10 cellular contexts compared by ENCODE assay signal in the genomic region with DNA sequence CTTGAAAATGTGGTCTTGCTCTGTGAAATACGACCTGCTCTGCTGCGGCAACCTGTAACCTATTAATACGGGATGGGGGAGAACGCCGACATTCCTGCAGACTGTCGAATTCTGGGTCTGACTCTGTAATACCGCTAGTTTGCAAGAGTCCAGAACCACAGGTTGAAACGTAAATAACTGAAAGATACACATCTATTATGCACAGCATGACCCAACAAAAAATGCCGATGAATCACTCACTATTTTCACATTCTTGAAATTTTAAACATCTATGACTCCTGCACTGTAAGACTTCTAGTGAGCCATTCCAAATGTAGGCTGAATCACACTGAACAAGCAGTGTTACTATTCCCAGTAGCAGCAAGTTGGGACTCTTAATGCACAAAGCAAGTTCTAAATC. TPM values are rescaled to one million over a fixed set of nuclear protein-coding genes. Genes with fewer than 3 reads are reported as not detected.
A peak's percentile ranks its signal among the peaks of the same experiment; 100 is the strongest.
DNase-seq lines count a peak whose midpoint lies in the region; ATAC-seq and TF ChIP-seq lines count a peak whose summit lies in the region.
"Had no signal": no experiment of that assay in that cellular context is flagged by ENCODE, and none has a peak within 500 bp of the region (broad histone marks: within the 10 kb centered on the region; RNA-seq: fewer than 3 reads in every experiment).

No MANE protein-coding gene starts in this region.

- intact Hi-C loops in esophagus muscularis mucosa (cut with DNase I): loop anchor here (10.0 kb wide), 1 partner anchor 129 kb away; no protein-coding TSS in a partner anchor

- ATAC-seq in omental fat pad (ENCODE audit: low FRiP score) (peak; percentile 77), upper lobe of left lung (ENCODE audit: low FRiP score in 2 of 2) (no peak), GM21526 (IDR thresholded peaks at IDR 0.05; ENCODE audit: low FRiP score, unreplicated experiment) (no peak)

- peak; percentile 99 for DNase-seq in EH (ENCODE audit: low read depth)
- peak; percentile 82 for DNase-seq in RPMI7951 (ENCODE audit: low read depth)
- no peak for DNase-seq in esophagus muscularis mucosa (ENCODE audit: extremely low spot score)
- DNase-seq in omental fat pad (ENCODE audit: low spot score): no peak
- DNase-seq in NCI-H1092 (lab: John Stamatoyannopoulos, UW): no peak
- no peak for DNase-seq in upper lobe of left lung
- DNase-seq in NK-92 (lab: John Stamatoyannopoulos, UW; ENCODE audit: unreplicated experiment): no peak
- DNase-seq: stimulated activated CD8-positive, alpha-beta memory T cell treated with anti-CD3 and anti-CD28 coated beads, Interleukin-4, amount 100 ng/mL, for 48 hours had no signal

- WGBS in esophagus muscularis mucosa: 47% methylated on average over 9 of the region's 9 CpGs
- 81 to 88% methylated on average over 9 of the region's 9 CpGs for WGBS in upper lobe of left lung, 2 donors

- TF ChIP-seq CTCF in esophagus muscularis mucosa (IDR thresholded peaks at IDR 0.05): no peak
- no peak for TF ChIP-seq CTCF in omental fat pad (IDR thresholded peaks at IDR 0.05)
- TF ChIP-seq CTCF in upper lobe of left lung (IDR thresholded peaks at IDR 0.05): no peak

- TF ChIP-seq EP300 in esophagus muscularis mucosa (IDR thresholded peaks at IDR 0.05): no peak
- TF ChIP-seq EP300 in upper lobe of left lung (IDR thresholded peaks at IDR 0.05): no peak

- H3K4me1 ChIP-seq in esophagus muscularis mucosa (peaks cover 0 to 21% (median 11%) of the 10 kb centered on the region in 4 donors), upper lobe of left lung (peaks cover 1 to 8% (median 4%) of the 10 kb centered on the region in 4 donors)

- no peak for TF ChIP-seq POLR2A in esophagus muscularis mucosa (IDR thresholded peaks at IDR 0.05; ENCODE audit: low read depth)
- TF ChIP-seq POLR2A in upper lobe of left lung (IDR thresholded peaks at IDR 0.05): no peak

- H3K27me3 ChIP-seq in esophagus muscularis mucosa: no peaks in the 10 kb centered on the region
- H3K27me3 ChIP-seq in upper lobe of left lung: no peaks in the 10 kb centered on the region
- H3K27me3 ChIP-seq: cardiac muscle cell had no signal

- H3K36me3 ChIP-seq in esophagus muscularis mucosa: peaks cover 16 to 82% (median 65%) of the 10 kb centered on the region in 4 donors
- peaks cover 6 to 87% (median 50%) of the 10 kb centered on the region in 4 donors for H3K36me3 ChIP-seq in upper lobe of left lung

- peak overlapping the region in 3 of 4 donors; percentile 35 to 71 (median 50) for H3K27ac ChIP-seq in esophagus muscularis mucosa (replicated peaks in 1 of 4)
- H3K27ac ChIP-seq in upper lobe of left lung: no peak overlapping the region
- H3K27ac ChIP-seq: cardiac muscle cell had no signal

- H3K4me3 ChIP-seq in esophagus muscularis mucosa (no peak overlapping the region), upper lobe of left lung (no peak overlapping the region)
- H3K4me3 ChIP-seq: cardiac muscle cell had no signal

- H3K9me3 ChIP-seq in esophagus muscularis mucosa (no peaks in the 10 kb centered on the region), upper lobe of left lung (no peaks in the 10 kb centered on the region)

RNA-seq across cellular contexts. Expression of gene VPS53, which starts 20.4 kb away (rescaled TPM):
- total RNA-seq in RPMI7951 (2014; rRNA removed; shearing (Covaris generic)): 8.8 and 9.5 TPM in 2 replicates
- total RNA-seq in esophagus muscularis mucosa (10 to 100 TPM; 19.9 to 24.9 (median 22.8) TPM), omental fat pad (10 to 100 TPM; 20.4 to 42.1 (median 36.9) TPM), upper lobe of left lung (100 to 1,000 TPM in 1 of 6 donors, 10 to 100 TPM in 5; 32.2 to 101 (median 64.7) TPM)

RNA-seq across cellular contexts. Expression of gene TLCD3A, which starts 38.2 kb away (rescaled TPM):
- 15.3 and 15.4 TPM in 2 replicates for total RNA-seq in RPMI7951 (2014; rRNA removed; shearing (Covaris generic))
- total RNA-seq in esophagus muscularis mucosa (10 to 100 TPM in 1 of 4 donors, 1 to 10 TPM in 3; 2.1 to 10.8 (median 5.1) TPM), omental fat pad (10 to 100 TPM in 1 of 4 donors, 1 to 10 TPM in 3; 5.2 to 45.3 (median 7.5) TPM), upper lobe of left lung (10 to 100 TPM in 4 of 6 donors, 1 to 10 TPM in 2; 5.1 to 37.8 (median 11.7) TPM)

RNA-seq across cellular contexts. Expression of gene GEMIN4, which starts 57.8 kb away (rescaled TPM):
- total RNA-seq in RPMI7951 (2014; rRNA removed; shearing (Covaris generic)): 7.7 and 8.4 TPM in 2 replicates
- total RNA-seq in esophagus muscularis mucosa: 10 to 100 TPM; 15.4 to 21.2 (median 19.0) TPM
- total RNA-seq in omental fat pad: 10 to 100 TPM; 13.2 to 29.2 (median 18.7) TPM
- total RNA-seq in upper lobe of left lung: 10 to 100 TPM; 17.6 to 79.6 (median 21.5) TPM

Comparison
In these comparisons a context has a peak if more than half of its experiments do, and no peak if none do; other contexts are left out.
1. DNase-seq: peak in EH (single experiment) and RPMI7951 (single experiment); none in esophagus muscularis mucosa (single experiment), omental fat pad (single experiment), NCI-H1092 (single experiment), upper lobe of left lung (0 of 2) and NK-92 (single experiment).
2. H3K27ac ChIP-seq: peak in esophagus muscularis mucosa (3 of 4); none in upper lobe of left lung (0 of 4).